Comparison of ENCODE assay signal across 1 cellular context in the genomic region with DNA sequence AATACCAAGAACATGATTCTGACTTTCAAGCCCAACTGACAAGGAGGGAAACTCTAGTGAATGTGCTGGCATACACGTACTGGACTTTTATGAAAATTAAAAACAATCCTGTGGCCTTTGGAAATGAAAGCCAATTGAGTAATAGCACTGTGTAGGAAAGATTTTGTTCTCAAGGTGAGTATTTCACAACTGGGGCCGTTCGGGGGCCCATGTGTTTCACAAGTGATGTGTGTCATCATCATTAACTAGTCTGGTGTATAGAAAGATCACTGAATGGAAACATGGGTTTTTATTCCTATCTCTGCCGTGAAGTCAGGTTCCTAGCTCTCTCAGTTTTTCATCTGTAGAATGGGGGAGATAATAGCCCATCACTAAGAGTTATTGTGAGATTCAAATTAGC.
TF ChIP-seq lines count a peak whose summit lies in the region.

No MANE protein-coding gene starts in this region.

TF ChIP-seq in HepG2, 621 proteins besides CTCF, POLR2A, EP300 and RAD21 (continued from another document and continues in another):
- TF ChIP-seq SRSF4 (IDR thresholded peaks at IDR 0.05; ENCODE audit: low read depth, low read length, poor library complexity, severe bottlenecking) (no peak), PTBP1 (IDR thresholded peaks at IDR 0.05; ENCODE audit: low read depth, low read length, poor library complexity, severe bottlenecking) (no peak), JUNB (CRISPR knock-in tag; IDR thresholded peaks at IDR 0.05; ENCODE audit: borderline replicate concordance) (no peak), ZNF496 (CRISPR knock-in tag; IDR thresholded peaks at IDR 0.05; ENCODE audit: insufficient replicate concordance) (no peak), ELF1 (CRISPR knock-in tag; IDR thresholded peaks at IDR 0.05) (peak; percentile 23; the same call in 1 of the 2 replicates), NCOA2 (CRISPR knock-in tag; IDR thresholded peaks at IDR 0.05) (peak; percentile 74), ZMYM3 (CRISPR knock-in tag; IDR thresholded peaks at IDR 0.05) (no peak), RARA (CRISPR knock-in tag; IDR thresholded peaks at IDR 0.05) (peak; percentile 70), FOXO1 (CRISPR knock-in tag; IDR thresholded peaks at IDR 0.05) (peak; percentile 62), SMAD3 (CRISPR knock-in tag; IDR thresholded peaks at IDR 0.05) (peak; percentile 76; the same call in 1 of the 2 replicates), ZNF607 (CRISPR knock-in tag; IDR thresholded peaks at IDR 0.05; ENCODE audit: borderline replicate concordance) (no peak), CEBPG (CRISPR knock-in tag; IDR thresholded peaks at IDR 0.05) (peak; percentile 86), NR2F6 (IDR thresholded peaks at IDR 0.05) (peak; percentile 21; the same call in 1 of the 2 replicates), NR2F6 (CRISPR knock-in tag; IDR thresholded peaks at IDR 0.05) (peak; percentile 57), SALL2 (CRISPR knock-in tag; IDR thresholded peaks at IDR 0.05) (no peak), ISL2 (CRISPR knock-in tag; IDR thresholded peaks at IDR 0.05) (0 out of 2 replicates have a peak, but pooled peaks have one; percentile 25), HOXA5 (CRISPR knock-in tag; IDR thresholded peaks at IDR 0.05) (no peak), ZNF317 (CRISPR knock-in tag; IDR thresholded peaks at IDR 0.05) (0 out of 2 replicates have a peak, but pooled peaks have one; percentile 40), ZNF629 (CRISPR knock-in tag; conservative IDR thresholded peaks at IDR 0.05) (peak; percentile 70), ZNF382 (CRISPR knock-in tag; IDR thresholded peaks at IDR 0.05; ENCODE audit: borderline replicate concordance) (no peak), XRCC5 (optimal IDR thresholded peaks at IDR 0.05; ENCODE audit: low read length) (no peak), SALL1 (CRISPR knock-in tag; IDR thresholded peaks at IDR 0.05) (peak; percentile 56; the same call in 1 of the 2 replicates), KAT8 (CRISPR knock-in tag; IDR thresholded peaks at IDR 0.05) (peak; percentile 45; the same call in 1 of the 2 replicates), ZBTB38 (CRISPR knock-in tag; IDR thresholded peaks at IDR 0.05) (no peak), HNF4A (CRISPR knock-in tag; IDR thresholded peaks at IDR 0.05) (peak; percentile 73), ZNF746 (CRISPR knock-in tag; IDR thresholded peaks at IDR 0.05) (no peak), ZNF776 (CRISPR knock-in tag; IDR thresholded peaks at IDR 0.05) (no peak), ZNF768 (CRISPR knock-in tag; IDR thresholded peaks at IDR 0.05) (no peak), NFKB2 (CRISPR knock-in tag; IDR thresholded peaks at IDR 0.05; ENCODE audit: borderline replicate concordance) (no peak), GPN1 (CRISPR knock-in tag; IDR thresholded peaks at IDR 0.05; ENCODE audit: borderline replicate concordance) (no peak), SOX6 (IDR thresholded peaks at IDR 0.05) (no peak), SOX6 (CRISPR knock-in tag; IDR thresholded peaks at IDR 0.05) (peak; percentile 82), ZNF644 (CRISPR knock-in tag; IDR thresholded peaks at IDR 0.05; ENCODE audit: low read depth) (peak; percentile 79; the same call in 1 of the 2 replicates), MED1 (CRISPR knock-in tag; IDR thresholded peaks at IDR 0.05) (peak; percentile 66)
- TF ChIP-seq, protein P1, sequence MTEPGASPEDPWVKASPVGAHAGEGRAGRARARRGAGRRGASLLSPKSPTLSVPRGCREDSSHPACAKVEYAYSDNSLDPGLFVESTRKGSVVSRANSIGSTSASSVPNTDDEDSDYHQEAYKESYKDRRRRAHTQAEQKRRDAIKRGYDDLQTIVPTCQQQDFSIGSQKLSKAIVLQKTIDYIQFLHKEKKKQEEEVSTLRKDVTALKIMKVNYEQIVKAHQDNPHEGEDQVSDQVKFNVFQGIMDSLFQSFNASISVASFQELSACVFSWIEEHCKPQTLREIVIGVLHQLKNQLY (CRISPR knock-in tag; IDR thresholded peaks at IDR 0.05) = no peak
- TF ChIP-seq, protein P2, sequence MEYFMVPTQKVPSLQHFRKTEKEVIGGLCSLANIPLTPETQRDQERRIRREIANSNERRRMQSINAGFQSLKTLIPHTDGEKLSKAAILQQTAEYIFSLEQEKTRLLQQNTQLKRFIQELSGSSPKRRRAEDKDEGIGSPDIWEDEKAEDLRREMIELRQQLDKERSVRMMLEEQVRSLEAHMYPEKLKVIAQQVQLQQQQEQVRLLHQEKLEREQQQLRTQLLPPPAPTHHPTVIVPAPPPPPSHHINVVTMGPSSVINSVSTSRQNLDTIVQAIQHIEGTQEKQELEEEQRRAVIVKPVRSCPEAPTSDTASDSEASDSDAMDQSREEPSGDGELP (IDR thresholded peaks at IDR 0.05; ENCODE audit: borderline replicate concordance, low read depth) = peak; percentile 29; the same call in 1 of the 2 replicates
- TF ChIP-seq, protein P3, sequence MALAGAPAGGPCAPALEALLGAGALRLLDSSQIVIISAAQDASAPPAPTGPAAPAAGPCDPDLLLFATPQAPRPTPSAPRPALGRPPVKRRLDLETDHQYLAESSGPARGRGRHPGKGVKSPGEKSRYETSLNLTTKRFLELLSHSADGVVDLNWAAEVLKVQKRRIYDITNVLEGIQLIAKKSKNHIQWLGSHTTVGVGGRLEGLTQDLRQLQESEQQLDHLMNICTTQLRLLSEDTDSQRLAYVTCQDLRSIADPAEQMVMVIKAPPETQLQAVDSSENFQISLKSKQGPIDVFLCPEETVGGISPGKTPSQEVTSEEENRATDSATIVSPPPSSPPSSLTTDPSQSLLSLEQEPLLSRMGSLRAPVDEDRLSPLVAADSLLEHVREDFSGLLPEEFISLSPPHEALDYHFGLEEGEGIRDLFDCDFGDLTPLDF (CRISPR knock-in tag; IDR thresholded peaks at IDR 0.05) = no peak
- TF ChIP-seq, protein P4, sequence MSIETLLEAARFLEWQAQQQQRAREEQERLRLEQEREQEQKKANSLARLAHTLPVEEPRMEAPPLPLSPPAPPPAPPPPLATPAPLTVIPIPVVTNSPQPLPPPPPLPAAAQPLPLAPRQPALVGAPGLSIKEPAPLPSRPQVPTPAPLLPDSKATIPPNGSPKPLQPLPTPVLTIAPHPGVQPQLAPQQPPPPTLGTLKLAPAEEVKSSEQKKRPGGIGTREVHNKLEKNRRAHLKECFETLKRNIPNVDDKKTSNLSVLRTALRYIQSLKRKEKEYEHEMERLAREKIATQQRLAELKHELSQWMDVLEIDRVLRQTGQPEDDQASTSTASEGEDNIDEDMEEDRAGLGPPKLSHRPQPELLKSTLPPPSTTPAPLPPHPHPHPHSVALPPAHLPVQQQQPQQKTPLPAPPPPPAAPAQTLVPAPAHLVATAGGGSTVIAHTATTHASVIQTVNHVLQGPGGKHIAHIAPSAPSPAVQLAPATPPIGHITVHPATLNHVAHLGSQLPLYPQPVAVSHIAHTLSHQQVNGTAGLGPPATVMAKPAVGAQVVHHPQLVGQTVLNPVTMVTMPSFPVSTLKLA (IDR thresholded peaks at IDR 0.05) = no peak
- TF ChIP-seq, protein P5, sequence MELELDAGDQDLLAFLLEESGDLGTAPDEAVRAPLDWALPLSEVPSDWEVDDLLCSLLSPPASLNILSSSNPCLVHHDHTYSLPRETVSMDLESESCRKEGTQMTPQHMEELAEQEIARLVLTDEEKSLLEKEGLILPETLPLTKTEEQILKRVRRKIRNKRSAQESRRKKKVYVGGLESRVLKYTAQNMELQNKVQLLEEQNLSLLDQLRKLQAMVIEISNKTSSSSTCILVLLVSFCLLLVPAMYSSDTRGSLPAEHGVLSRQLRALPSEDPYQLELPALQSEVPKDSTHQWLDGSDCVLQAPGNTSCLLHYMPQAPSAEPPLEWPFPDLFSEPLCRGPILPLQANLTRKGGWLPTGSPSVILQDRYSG (CRISPR knock-in tag; IDR thresholded peaks at IDR 0.05) = no peak
- TF ChIP-seq, protein P6, sequence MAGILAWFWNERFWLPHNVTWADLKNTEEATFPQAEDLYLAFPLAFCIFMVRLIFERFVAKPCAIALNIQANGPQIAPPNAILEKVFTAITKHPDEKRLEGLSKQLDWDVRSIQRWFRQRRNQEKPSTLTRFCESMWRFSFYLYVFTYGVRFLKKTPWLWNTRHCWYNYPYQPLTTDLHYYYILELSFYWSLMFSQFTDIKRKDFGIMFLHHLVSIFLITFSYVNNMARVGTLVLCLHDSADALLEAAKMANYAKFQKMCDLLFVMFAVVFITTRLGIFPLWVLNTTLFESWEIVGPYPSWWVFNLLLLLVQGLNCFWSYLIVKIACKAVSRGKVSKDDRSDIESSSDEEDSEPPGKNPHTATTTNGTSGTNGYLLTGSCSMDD (CRISPR knock-in tag; IDR thresholded peaks at IDR 0.05) = no peak
- TF ChIP-seq, protein P7, sequence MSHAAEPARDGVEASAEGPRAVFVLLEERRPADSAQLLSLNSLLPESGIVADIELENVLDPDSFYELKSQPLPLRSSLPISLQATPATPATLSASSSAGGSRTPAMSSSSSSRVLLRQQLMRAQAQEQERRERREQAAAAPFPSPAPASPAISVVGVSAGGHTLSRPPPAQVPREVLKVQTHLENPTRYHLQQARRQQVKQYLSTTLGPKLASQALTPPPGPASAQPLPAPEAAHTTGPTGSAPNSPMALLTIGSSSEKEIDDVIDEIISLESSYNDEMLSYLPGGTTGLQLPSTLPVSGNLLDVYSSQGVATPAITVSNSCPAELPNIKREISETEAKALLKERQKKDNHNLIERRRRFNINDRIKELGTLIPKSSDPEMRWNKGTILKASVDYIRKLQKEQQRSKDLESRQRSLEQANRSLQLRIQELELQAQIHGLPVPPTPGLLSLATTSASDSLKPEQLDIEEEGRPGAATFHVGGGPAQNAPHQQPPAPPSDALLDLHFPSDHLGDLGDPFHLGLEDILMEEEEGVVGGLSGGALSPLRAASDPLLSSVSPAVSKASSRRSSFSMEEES (CRISPR knock-in tag; IDR thresholded peaks at IDR 0.05) = 0 out of 2 replicates have a peak, but pooled peaks have one; percentile 21
- TF ChIP-seq, protein P8, sequence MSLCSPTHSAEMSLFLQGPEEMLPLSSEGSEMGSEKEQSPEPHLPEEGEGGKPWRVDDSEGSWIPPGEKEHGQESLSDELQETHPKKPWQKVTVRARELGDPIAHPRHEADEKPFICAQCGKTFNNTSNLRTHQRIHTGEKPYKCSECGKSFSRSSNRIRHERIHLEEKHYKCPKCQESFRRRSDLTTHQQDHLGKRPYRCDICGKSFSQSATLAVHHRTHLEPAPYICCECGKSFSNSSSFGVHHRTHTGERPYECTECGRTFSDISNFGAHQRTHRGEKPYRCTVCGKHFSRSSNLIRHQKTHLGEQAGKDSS (CRISPR knock-in tag; IDR thresholded peaks at IDR 0.05; ENCODE audit: borderline replicate concordance, low read depth) = no peak
- TF ChIP-seq, protein P9, sequence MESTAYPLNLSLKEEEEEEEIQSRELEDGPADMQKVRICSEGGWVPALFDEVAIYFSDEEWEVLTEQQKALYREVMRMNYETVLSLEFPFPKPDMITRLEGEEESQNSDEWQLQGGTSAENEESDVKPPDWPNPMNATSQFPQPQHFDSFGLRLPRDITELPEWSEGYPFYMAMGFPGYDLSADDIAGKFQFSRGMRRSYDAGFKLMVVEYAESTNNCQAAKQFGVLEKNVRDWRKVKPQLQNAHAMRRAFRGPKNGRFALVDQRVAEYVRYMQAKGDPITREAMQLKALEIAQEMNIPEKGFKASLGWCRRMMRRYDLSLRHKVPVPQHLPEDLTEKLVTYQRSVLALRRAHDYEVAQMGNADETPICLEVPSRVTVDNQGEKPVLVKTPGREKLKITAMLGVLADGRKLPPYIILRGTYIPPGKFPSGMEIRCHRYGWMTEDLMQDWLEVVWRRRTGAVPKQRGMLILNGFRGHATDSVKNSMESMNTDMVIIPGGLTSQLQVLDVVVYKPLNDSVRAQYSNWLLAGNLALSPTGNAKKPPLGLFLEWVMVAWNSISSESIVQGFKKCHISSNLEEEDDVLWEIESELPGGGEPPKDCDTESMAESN (CRISPR knock-in tag; conservative IDR thresholded peaks at IDR 0.05) = 0 out of 2 replicates have a peak, but pooled peaks have one; percentile 20
- TF ChIP-seq, protein P10, sequence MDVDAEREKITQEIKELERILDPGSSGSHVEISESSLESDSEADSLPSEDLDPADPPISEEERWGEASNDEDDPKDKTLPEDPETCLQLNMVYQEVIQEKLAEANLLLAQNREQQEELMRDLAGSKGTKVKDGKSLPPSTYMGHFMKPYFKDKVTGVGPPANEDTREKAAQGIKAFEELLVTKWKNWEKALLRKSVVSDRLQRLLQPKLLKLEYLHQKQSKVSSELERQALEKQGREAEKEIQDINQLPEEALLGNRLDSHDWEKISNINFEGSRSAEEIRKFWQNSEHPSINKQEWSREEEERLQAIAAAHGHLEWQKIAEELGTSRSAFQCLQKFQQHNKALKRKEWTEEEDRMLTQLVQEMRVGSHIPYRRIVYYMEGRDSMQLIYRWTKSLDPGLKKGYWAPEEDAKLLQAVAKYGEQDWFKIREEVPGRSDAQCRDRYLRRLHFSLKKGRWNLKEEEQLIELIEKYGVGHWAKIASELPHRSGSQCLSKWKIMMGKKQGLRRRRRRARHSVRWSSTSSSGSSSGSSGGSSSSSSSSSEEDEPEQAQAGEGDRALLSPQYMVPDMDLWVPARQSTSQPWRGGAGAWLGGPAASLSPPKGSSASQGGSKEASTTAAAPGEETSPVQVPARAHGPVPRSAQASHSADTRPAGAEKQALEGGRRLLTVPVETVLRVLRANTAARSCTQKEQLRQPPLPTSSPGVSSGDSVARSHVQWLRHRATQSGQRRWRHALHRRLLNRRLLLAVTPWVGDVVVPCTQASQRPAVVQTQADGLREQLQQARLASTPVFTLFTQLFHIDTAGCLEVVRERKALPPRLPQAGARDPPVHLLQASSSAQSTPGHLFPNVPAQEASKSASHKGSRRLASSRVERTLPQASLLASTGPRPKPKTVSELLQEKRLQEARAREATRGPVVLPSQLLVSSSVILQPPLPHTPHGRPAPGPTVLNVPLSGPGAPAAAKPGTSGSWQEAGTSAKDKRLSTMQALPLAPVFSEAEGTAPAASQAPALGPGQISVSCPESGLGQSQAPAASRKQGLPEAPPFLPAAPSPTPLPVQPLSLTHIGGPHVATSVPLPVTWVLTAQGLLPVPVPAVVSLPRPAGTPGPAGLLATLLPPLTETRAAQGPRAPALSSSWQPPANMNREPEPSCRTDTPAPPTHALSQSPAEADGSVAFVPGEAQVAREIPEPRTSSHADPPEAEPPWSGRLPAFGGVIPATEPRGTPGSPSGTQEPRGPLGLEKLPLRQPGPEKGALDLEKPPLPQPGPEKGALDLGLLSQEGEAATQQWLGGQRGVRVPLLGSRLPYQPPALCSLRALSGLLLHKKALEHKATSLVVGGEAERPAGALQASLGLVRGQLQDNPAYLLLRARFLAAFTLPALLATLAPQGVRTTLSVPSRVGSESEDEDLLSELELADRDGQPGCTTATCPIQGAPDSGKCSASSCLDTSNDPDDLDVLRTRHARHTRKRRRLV (CRISPR knock-in tag; IDR thresholded peaks at IDR 0.05) = 0 out of 2 replicates have a peak, but pooled peaks have one; percentile 28
- TF ChIP-seq, protein P11, sequence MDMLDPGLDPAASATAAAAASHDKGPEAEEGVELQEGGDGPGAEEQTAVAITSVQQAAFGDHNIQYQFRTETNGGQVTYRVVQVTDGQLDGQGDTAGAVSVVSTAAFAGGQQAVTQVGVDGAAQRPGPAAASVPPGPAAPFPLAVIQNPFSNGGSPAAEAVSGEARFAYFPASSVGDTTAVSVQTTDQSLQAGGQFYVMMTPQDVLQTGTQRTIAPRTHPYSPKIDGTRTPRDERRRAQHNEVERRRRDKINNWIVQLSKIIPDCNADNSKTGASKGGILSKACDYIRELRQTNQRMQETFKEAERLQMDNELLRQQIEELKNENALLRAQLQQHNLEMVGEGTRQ (IDR thresholded peaks at IDR 0.05; ENCODE audit: low read depth, low read length) = no peak
- TF ChIP-seq, protein P11 (CRISPR knock-in tag; IDR thresholded peaks at IDR 0.05; ENCODE audit: borderline replicate concordance) = no peak
